27 cellular contexts compared by ENCODE assay signal in the genomic region with DNA sequence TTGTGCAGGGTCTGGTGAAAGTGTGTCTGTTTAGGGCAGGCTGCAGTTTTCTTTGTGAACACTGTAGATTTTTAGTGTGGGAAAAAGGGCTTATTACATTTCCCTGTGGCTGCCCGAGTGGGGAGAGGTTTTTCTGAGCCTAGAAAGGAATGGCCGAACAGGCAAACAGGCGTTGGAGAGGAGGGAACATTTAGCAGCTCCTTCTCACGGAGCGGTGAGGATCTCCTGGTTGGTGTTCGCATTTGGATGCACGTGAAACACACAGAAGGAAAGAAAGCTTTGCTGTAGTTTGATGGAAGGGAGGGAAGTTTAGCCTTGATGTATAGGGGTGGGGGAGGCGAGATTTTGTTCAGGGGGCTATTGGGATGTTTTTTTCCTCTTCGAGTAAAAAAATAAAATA. TPM values are rescaled to one million over a fixed set of nuclear protein-coding genes. Genes with fewer than 3 reads are reported as not detected.
"Had no signal": no experiment of that assay in that cellular context is flagged by ENCODE, and none has a peak within 500 bp of the region (broad histone marks: within the 10 kb centered on the region; RNA-seq: fewer than 3 reads in every experiment).

No MANE protein-coding gene starts in this region.

- H3K27ac ChIP-seq: WERI-Rb-1 had no signal

- DNase-seq: activated CD4-positive, alpha-beta T cell treated with anti-CD3 and anti-CD28 coated beads for 1 hour; activated CD4-positive, alpha-beta T cell treated with anti-CD3 and anti-CD28 coated beads for 48 hours; activated CD4-positive, CD25-positive, alpha-beta regulatory T cell; activated CD8-positive, alpha-beta T cell treated with anti-CD3 and anti-CD28 coated beads, Interleukin-2, amount 10 ng/mL, durations not matched to agents 7 days and 5 days; activated gamma-delta T cell; activated naive CD4-positive, alpha-beta T cell treated with anti-CD3 and anti-CD28 coated beads for 36 hours; activated naive CD8-positive, alpha-beta T cell treated with anti-CD3 and anti-CD28 coated beads, Interleukin-2, amount 50 U/mL, for 24 hours; activated T-cell treated with anti-CD3 and anti-CD28 coated beads, Interleukin-2, amount 50 U/mL, for 24 hours; amniotic stem cell; aorta; Karpas-422; KBM-7; NCI-H1105; NCI-H1417 treated with DMSO at 0.1 percent for 48 hours; NCI-H187 treated with DMSO at 0.1 percent for 48 hours; NCI-H2081; NCI-H345; NCI-H524 treated with DMSO at 0.1 percent for 48 hours; Right ventricle myocardium superior; SW 1271; T1000; WERI-Rb-1 had no signal

- H3K36me3 ChIP-seq: WERI-Rb-1 had no signal

- ATAC-seq: activated CD8-positive, alpha-beta T cell treated with anti-CD3 and anti-CD28 coated beads, Interleukin-2, amount 10 ng/mL, durations not matched to agents 7 days and 5 days; activated naive CD8-positive, alpha-beta T cell treated with anti-CD3 and anti-CD28 coated beads, Interleukin-2, amount 50 U/mL, for 24 hours had no signal

RNA-seq across cellular contexts. Expression of a gene that starts 3.7 kb away (rescaled TPM):
- total RNA-seq: activated naive CD4-positive, alpha-beta T cell treated with anti-CD3 and anti-CD28 coated beads for 36 hours; activated T-helper 2 cell treated with anti-CD3 and anti-CD28 coated beads, Interferon-gamma antibody, Interleukin-2, Interleukin-4, amounts not matched to agents 10 μg/mL and 5 μg/mL and 100 μg/mL, durations not matched to agents 14 hours and 24 hours and 36 hours; MCF 10A; NCI-H460; OCI-LY7; Right ventricle myocardium superior; T-helper 1 cell treated with Interleukin-12 subunit alpha and Interleukin-12 subunit beta and Interleukin-4 antibody, amounts not matched to agents 30 ng/mL and 1 ng/mL, for 36 hours had no signal
